ENCODE assay signal across 8 cellular contexts in the genomic region with DNA sequence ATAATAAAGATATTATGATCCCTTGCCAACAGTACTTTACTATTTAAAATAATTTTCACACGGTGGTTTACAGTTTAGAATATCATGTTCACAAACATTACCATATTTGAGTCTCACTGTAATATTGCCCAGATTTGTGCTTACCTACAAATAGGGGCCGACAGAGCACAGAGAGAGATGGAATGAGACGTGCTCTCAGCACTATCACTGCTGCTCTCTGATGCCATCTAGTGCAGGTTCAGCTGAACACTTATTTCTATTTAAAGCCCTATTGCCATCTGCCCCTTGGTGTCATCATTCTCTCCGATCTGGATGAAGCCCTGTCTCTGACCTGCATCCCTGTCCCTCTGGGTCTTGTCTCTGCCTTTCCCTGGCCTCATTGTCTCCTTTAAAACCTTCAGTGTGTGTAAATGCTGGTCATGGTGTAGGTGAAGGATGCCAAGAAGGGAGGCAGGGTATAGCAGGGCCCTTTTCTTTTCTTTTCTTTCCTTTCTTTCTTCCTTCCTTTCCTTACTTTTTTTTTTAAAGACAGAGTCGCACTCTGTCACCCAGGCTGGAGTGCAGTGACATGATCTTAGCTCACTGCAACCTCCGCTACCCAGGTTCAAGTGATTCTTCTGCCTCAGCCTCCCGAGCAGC. TPM values are rescaled to one million over a fixed set of nuclear protein-coding genes. Genes with fewer than 3 reads are reported as not detected.
DNase-seq lines count a peak whose midpoint lies in the region; ATAC-seq and TF ChIP-seq lines count a peak whose summit lies in the region.

No MANE protein-coding gene starts in this region.

- TF ChIP-seq CTCF in tibial artery (IDR thresholded peaks at IDR 0.05) = peak; percentile 83 to 89

- no peak overlapping the region for H4K8ac ChIP-seq in mesenchymal stem cell (ENCODE audit: low read length)

- H3K4me1 ChIP-seq in effector memory CD4-positive, alpha-beta T cell (ENCODE audit: control insufficient read depth, insufficient read depth, low read length, poor library complexity, severe bottlenecking) = no peaks in the 10 kb centered on the region
- H3K4me1 ChIP-seq in mesenchymal stem cell (ENCODE audit: control insufficient read depth, insufficient read depth, low read depth, low read length) = no peaks in the 10 kb centered on the region
- H3K4me1 ChIP-seq in tibial artery = peaks cover 0 to 6% (median 0%) of the 10 kb centered on the region in 4 donors

- no peak overlapping the region for H2BK5ac ChIP-seq in mesenchymal stem cell (ENCODE audit: low read depth, low read length, poor library complexity, severe bottlenecking)

- no peak overlapping the region for H3K4me2 ChIP-seq in mesenchymal stem cell (ENCODE audit: low read length, poor library complexity, severe bottlenecking)

- H2AK5ac ChIP-seq in mesenchymal stem cell (ENCODE audit: low read length, severe bottlenecking) = no peak overlapping the region

- WGBS in mesenchymal stem cell = 32% methylated on average over 7 of the region's 7 CpGs

- no peak overlapping the region for H2BK15ac ChIP-seq in mesenchymal stem cell (ENCODE audit: low read depth, poor library complexity, severe bottlenecking)

- peak; percentile 48 for ATAC-seq in HG03521 (IDR thresholded peaks at IDR 0.05; ENCODE audit: unreplicated experiment)

- no peak overlapping the region for H3K27ac ChIP-seq in effector memory CD4-positive, alpha-beta T cell (ENCODE audit: insufficient read depth, low read length, poor library complexity, severe bottlenecking)
- no peak overlapping the region for H3K27ac ChIP-seq in mesenchymal stem cell (ENCODE audit: low read length, poor library complexity, severe bottlenecking)
- peak overlapping the region in 1 of 2 donors; percentile 14 for H3K27ac ChIP-seq in tibial artery

- no peak overlapping the region for H3K23ac ChIP-seq in mesenchymal stem cell (ENCODE audit: low read length in 2 of 2)

- H3K9ac ChIP-seq in mesenchymal stem cell (ENCODE audit: low read length) = peak overlapping the region; percentile 13

- no peaks in the 10 kb centered on the region for H3K79me1 ChIP-seq in mesenchymal stem cell (replicated peaks; ENCODE audit: low read length, poor library complexity, severe bottlenecking)

- H3K27me3 ChIP-seq in effector memory CD4-positive, alpha-beta T cell (replicated peaks; ENCODE audit: control insufficient read depth, insufficient read depth, low read length, poor library complexity, severe bottlenecking) = no peaks in the 10 kb centered on the region
- H3K27me3 ChIP-seq in mesenchymal stem cell (ENCODE audit: control insufficient read depth in 1 of 2, insufficient read depth in 1 of 2, low read length in 2 of 2) (peaks cover 12 to 20% of the 10 kb centered on the region in 2 experiments), tibial artery (no peaks in the 10 kb centered on the region)

- H4K91ac ChIP-seq in mesenchymal stem cell (ENCODE audit: low read length) = no peak overlapping the region

- peak; percentile 51 for DNase-seq in NK-92 treated with Interleukin-12 subunit alpha and Interleukin-12 subunit beta, amount 100 ng/mL, for 24 hours (lab: John Stamatoyannopoulos, UW)
- DNase-seq in NK-92 (lab: John Stamatoyannopoulos, UW; ENCODE audit: unreplicated experiment) (no peak), NCI-H748 treated with DMSO at 0.1 percent for 48 hours (lab: John Stamatoyannopoulos, UW) (peak; percentile 67), mesenchymal stem cell (peak; percentile 79), tibial artery (no peak)
- peak; percentile 54 to 55 for DNase-seq in activated CD4-positive, alpha-beta T cell treated with anti-CD3 and anti-CD28 coated beads, Interleukin-2, amount 50 U/mL, for 4 hours
- peak in 2 of 3 donors; percentile 14 to 43 for DNase-seq in effector memory CD4-positive, alpha-beta T cell

- no peak overlapping the region for H2AFZ ChIP-seq in mesenchymal stem cell (ENCODE audit: low read depth, low read length)

- H3K18ac ChIP-seq in mesenchymal stem cell (ENCODE audit: low read depth in 1 of 2, low read length in 2 of 2) = no peak overlapping the region

- no peak overlapping the region for H3K4ac ChIP-seq in mesenchymal stem cell (ENCODE audit: low read depth in 1 of 2, low read length in 2 of 2)

- intact Hi-C loops in tibial artery (cut with DNase I; ENCODE audit: low total_unique reads) = loop anchor here (5.0 kb wide), 2 partner anchors 156 to 221 kb away; no protein-coding TSS in a partner anchor

- no peak overlapping the region for H3K4me3 ChIP-seq in effector memory CD4-positive, alpha-beta T cell (ENCODE audit: insufficient read depth, low read depth, low read length, poor library complexity, severe bottlenecking)
- H3K4me3 ChIP-seq in mesenchymal stem cell (ENCODE audit: insufficient read depth in 1 of 2, low read depth in 1 of 2, low read length in 2 of 2) (no peak overlapping the region), tibial artery (no peak overlapping the region)

- H3K36me3 ChIP-seq in effector memory CD4-positive, alpha-beta T cell (ENCODE audit: control insufficient read depth, insufficient read depth, low read length) = no peaks in the 10 kb centered on the region
- H3K36me3 ChIP-seq in mesenchymal stem cell (ENCODE audit: control insufficient read depth in 1 of 2, insufficient read depth in 2 of 2, low read depth in 1 of 2, low read length in 2 of 2) (no peaks in the 10 kb centered on the region), tibial artery (no peaks in the 10 kb centered on the region)

- H3K14ac ChIP-seq in mesenchymal stem cell (ENCODE audit: low read length in 2 of 2) = no peak overlapping the region

- no peaks in the 10 kb centered on the region for H3K9me3 ChIP-seq in effector memory CD4-positive, alpha-beta T cell (ENCODE audit: control insufficient read depth, low read length)
- no peaks in the 10 kb centered on the region for H3K9me3 ChIP-seq in mesenchymal stem cell (ENCODE audit: control insufficient read depth, low read length)
- no peaks in the 10 kb centered on the region for H3K9me3 ChIP-seq in tibial artery

- H2BK12ac ChIP-seq in mesenchymal stem cell (ENCODE audit: low read length in 2 of 2) = no peak overlapping the region

- H2BK120ac ChIP-seq in mesenchymal stem cell (ENCODE audit: low read depth, low read length) = no peak overlapping the region

RNA-seq across cellular contexts. Expression of a gene that starts 6.9 kb away (rescaled TPM):
- polyA plus RNA-seq in mesenchymal stem cell (2013, experiment 1 of 2) = 24.8 TPM
- polyA plus RNA-seq in mesenchymal stem cell (2013, experiment 2 of 2) = 25.4 TPM

RNA-seq across cellular contexts. Expression of a gene that starts 11.1 kb away (rescaled TPM):
- polyA plus RNA-seq in mesenchymal stem cell (2013, experiment 1 of 2) = 0.07 TPM
- 0.07 TPM for polyA plus RNA-seq in mesenchymal stem cell (2013, experiment 2 of 2)

RNA-seq across cellular contexts. Expression of a gene that starts 16.6 kb away (rescaled TPM):
- 58.9 TPM for polyA plus RNA-seq in mesenchymal stem cell (2013, experiment 1 of 2)
- 58.1 TPM for polyA plus RNA-seq in mesenchymal stem cell (2013, experiment 2 of 2)

RNA-seq across cellular contexts. Expression of a gene that starts 28.6 kb away (rescaled TPM):
- polyA plus RNA-seq in mesenchymal stem cell (2013, experiment 1 of 2) = not detected
- polyA plus RNA-seq in mesenchymal stem cell (2013, experiment 2 of 2) = not detected

RNA-seq across cellular contexts. Expression of a gene that starts 33.8 kb away (rescaled TPM):
- 0.33 TPM for polyA plus RNA-seq in mesenchymal stem cell (2013, experiment 1 of 2)
- 0.23 TPM for polyA plus RNA-seq in mesenchymal stem cell (2013, experiment 2 of 2)

Comparison
In these comparisons a context has a peak if more than half of its experiments do, and no peak if none do; other contexts are left out.
1. DNase-seq: peak in NK-92 treated with Interleukin-12 subunit alpha and Interleukin-12 subunit beta, amount 100 ng/mL, for 24 hours (single experiment), NCI-H748 treated with DMSO at 0.1 percent for 48 hours (single experiment), activated CD4-positive, alpha-beta T cell treated with anti-CD3 and anti-CD28 coated beads, Interleukin-2, amount 50 U/mL, for 4 hours (2 of 2), effector memory CD4-positive, alpha-beta T cell (2 of 3) and mesenchymal stem cell (single experiment); none in NK-92 (single experiment) and tibial artery (0 of 2).